Comparison of ENCODE assay signal across 2 cellular contexts in the genomic region with DNA sequence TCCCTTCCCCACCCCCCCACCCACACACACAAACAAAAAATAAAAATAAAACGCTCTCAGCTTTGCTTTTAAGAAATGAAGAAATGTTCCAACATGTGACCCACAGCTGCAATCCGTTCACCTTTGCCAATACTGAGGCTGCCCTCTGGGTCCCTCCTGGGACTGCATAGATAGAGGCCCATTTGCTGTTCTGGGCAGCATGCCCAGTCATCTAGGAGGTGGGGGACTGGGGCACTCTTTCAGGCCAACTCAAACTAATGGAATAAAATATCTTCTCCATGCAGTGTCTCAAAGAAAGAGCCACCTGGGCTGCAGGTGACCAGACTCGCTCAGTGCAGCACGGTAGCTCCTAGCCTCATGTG.
TF ChIP-seq lines count a peak whose summit lies in the region.

No MANE protein-coding gene starts in this region.

TF ChIP-seq in liver, 16 proteins besides CTCF, POLR2A, EP300 and RAD21:
- TF ChIP-seq, protein P1, sequence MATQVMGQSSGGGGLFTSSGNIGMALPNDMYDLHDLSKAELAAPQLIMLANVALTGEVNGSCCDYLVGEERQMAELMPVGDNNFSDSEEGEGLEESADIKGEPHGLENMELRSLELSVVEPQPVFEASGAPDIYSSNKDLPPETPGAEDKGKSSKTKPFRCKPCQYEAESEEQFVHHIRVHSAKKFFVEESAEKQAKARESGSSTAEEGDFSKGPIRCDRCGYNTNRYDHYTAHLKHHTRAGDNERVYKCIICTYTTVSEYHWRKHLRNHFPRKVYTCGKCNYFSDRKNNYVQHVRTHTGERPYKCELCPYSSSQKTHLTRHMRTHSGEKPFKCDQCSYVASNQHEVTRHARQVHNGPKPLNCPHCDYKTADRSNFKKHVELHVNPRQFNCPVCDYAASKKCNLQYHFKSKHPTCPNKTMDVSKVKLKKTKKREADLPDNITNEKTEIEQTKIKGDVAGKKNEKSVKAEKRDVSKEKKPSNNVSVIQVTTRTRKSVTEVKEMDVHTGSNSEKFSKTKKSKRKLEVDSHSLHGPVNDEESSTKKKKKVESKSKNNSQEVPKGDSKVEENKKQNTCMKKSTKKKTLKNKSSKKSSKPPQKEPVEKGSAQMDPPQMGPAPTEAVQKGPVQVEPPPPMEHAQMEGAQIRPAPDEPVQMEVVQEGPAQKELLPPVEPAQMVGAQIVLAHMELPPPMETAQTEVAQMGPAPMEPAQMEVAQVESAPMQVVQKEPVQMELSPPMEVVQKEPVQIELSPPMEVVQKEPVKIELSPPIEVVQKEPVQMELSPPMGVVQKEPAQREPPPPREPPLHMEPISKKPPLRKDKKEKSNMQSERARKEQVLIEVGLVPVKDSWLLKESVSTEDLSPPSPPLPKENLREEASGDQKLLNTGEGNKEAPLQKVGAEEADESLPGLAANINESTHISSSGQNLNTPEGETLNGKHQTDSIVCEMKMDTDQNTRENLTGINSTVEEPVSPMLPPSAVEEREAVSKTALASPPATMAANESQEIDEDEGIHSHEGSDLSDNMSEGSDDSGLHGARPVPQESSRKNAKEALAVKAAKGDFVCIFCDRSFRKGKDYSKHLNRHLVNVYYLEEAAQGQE (IDR thresholded peaks at IDR 0.05) = peak; percentile 25
- TF ChIP-seq TAF1 (conservative IDR thresholded peaks at IDR 0.05) (no peak), HNF4G (IDR thresholded peaks at IDR 0.05) (peak; percentile 35), RXRA (IDR thresholded peaks at IDR 0.05) (peak; percentile 75 to 87), SP1 (IDR thresholded peaks at IDR 0.05) (peak; percentile 77), FOXA1 (IDR thresholded peaks at IDR 0.05) (peak; percentile 26), JUND (IDR thresholded peaks at IDR 0.05) (peak in 1 of 2 donors; percentile 29), HNF4A (conservative IDR thresholded peaks at IDR 0.05) (peak; percentile 72 to 77), YY1 (IDR thresholded peaks at IDR 0.05) (peak; percentile 20), FOXA2 (IDR thresholded peaks at IDR 0.05) (no peak), NR2F2 (IDR thresholded peaks at IDR 0.05) (peak; percentile 40), EGR1 (IDR thresholded peaks at IDR 0.05; ENCODE audit: low read depth in 2 of 2) (peak; percentile 26 to 74), GABPA (IDR thresholded peaks at IDR 0.05 in 1 of 2, conservative IDR thresholded peaks at IDR 0.05 in 1 of 2) (no peak)
- TF ChIP-seq, protein P2, sequence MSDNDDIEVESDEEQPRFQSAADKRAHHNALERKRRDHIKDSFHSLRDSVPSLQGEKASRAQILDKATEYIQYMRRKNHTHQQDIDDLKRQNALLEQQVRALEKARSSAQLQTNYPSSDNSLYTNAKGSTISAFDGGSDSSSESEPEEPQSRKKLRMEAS (IDR thresholded peaks at IDR 0.05) = peak; percentile 43
- TF ChIP-seq, protein P3, sequence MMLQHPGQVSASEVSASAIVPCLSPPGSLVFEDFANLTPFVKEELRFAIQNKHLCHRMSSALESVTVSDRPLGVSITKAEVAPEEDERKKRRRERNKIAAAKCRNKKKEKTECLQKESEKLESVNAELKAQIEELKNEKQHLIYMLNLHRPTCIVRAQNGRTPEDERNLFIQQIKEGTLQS (IDR thresholded peaks at IDR 0.05) = no peak
- TF ChIP-seq, protein P4, sequence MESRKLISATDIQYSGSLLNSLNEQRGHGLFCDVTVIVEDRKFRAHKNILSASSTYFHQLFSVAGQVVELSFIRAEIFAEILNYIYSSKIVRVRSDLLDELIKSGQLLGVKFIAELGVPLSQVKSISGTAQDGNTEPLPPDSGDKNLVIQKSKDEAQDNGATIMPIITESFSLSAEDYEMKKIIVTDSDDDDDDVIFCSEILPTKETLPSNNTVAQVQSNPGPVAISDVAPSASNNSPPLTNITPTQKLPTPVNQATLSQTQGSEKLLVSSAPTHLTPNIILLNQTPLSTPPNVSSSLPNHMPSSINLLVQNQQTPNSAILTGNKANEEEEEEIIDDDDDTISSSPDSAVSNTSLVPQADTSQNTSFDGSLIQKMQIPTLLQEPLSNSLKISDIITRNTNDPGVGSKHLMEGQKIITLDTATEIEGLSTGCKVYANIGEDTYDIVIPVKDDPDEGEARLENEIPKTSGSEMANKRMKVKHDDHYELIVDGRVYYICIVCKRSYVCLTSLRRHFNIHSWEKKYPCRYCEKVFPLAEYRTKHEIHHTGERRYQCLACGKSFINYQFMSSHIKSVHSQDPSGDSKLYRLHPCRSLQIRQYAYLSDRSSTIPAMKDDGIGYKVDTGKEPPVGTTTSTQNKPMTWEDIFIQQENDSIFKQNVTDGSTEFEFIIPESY (IDR thresholded peaks at IDR 0.05) = no peak

TF ChIP-seq in HepG2, 621 proteins besides CTCF, POLR2A, EP300 and RAD21 (continued from another document):
- TF ChIP-seq, protein P5, sequence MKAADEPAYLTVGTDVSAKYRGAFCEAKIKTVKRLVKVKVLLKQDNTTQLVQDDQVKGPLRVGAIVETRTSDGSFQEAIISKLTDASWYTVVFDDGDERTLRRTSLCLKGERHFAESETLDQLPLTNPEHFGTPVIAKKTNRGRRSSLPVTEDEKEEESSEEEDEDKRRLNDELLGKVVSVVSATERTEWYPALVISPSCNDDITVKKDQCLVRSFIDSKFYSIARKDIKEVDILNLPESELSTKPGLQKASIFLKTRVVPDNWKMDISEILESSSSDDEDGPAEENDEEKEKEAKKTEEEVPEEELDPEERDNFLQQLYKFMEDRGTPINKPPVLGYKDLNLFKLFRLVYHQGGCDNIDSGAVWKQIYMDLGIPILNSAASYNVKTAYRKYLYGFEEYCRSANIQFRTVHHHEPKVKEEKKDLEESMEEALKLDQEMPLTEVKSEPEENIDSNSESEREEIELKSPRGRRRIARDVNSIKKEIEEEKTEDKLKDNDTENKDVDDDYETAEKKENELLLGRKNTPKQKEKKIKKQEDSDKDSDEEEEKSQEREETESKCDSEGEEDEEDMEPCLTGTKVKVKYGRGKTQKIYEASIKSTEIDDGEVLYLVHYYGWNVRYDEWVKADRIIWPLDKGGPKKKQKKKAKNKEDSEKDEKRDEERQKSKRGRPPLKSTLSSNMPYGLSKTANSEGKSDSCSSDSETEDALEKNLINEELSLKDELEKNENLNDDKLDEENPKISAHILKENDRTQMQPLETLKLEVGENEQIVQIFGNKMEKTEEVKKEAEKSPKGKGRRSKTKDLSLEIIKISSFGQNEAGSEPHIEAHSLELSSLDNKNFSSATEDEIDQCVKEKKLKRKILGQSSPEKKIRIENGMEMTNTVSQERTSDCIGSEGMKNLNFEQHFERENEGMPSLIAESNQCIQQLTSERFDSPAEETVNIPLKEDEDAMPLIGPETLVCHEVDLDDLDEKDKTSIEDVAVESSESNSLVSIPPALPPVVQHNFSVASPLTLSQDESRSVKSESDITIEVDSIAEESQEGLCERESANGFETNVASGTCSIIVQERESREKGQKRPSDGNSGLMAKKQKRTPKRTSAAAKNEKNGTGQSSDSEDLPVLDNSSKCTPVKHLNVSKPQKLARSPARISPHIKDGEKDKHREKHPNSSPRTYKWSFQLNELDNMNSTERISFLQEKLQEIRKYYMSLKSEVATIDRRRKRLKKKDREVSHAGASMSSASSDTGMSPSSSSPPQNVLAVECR (CRISPR knock-in tag; IDR thresholded peaks at IDR 0.05; ENCODE audit: borderline replicate concordance) = no peak
- TF ChIP-seq ZNF549 (CRISPR knock-in tag; IDR thresholded peaks at IDR 0.05) (no peak), IKZF1 (IDR thresholded peaks at IDR 0.05) (no peak), RFXANK (CRISPR knock-in tag; IDR thresholded peaks at IDR 0.05) (no peak)
TF ChIP-seq in HepG2: peak in this region for 0.
